ENCODE assay signal across 16 cellular contexts in genomic region chr10:17286562-17287089, GRCh38. TPM values are rescaled to one million over a fixed set of nuclear protein-coding genes. Genes with fewer than 3 reads are reported as not detected.
DNase-seq lines count a peak whose midpoint lies in the region; ATAC-seq, FAIRE-seq and TF ChIP-seq lines count a peak whose summit lies in the region.
"Had no signal": no experiment of that assay in that cellular context is flagged by ENCODE, and none has a peak within 500 bp of the region (broad histone marks: within the 10 kb centered on the region; RNA-seq: fewer than 3 reads in every experiment).

No MANE protein-coding gene starts in this region.

- H2AK5ac ChIP-seq in mesendoderm (ENCODE audit: low read length): no peak overlapping the region

- H4K8ac ChIP-seq in mesendoderm (ENCODE audit: low read depth, low read length): no peak overlapping the region

- H3K27me3 ChIP-seq in foreskin keratinocyte (peaks cover 35% of the 10 kb centered on the region), mesendoderm (ENCODE audit: insufficient read depth, low read length, poor library complexity) (no peaks in the 10 kb centered on the region)
- H3K27me3 ChIP-seq: BLaER1 treated with 17β-estradiol and CSF1 and Interleukin-3, amounts not matched to agents 10 nM and 100 nM had no signal

- TF ChIP-seq CTCF in A549 (IDR thresholded peaks at IDR 0.05): no peak
- TF ChIP-seq CTCF in foreskin keratinocyte (conservative IDR thresholded peaks at IDR 0.05): no peak

- in situ Hi-C loops in SK-MEL-5 (cut with HindIII; ENCODE audit: low pct_unique_long_range_greater_than_20kb, low sequenced_read_pairs): no loop called here

- no peak overlapping the region for H3K9ac ChIP-seq in mesendoderm (ENCODE audit: low read length)
- H3K9ac ChIP-seq: BLaER1 treated with 17β-estradiol and CSF1 and Interleukin-3, amounts not matched to agents 10 nM and 100 nM had no signal

- H3K79me2 ChIP-seq in mesendoderm (ENCODE audit: control insufficient read depth, insufficient read depth, low read length): no peaks in the 10 kb centered on the region

- no peak overlapping the region for H3K18ac ChIP-seq in mesendoderm (ENCODE audit: low read length)

- no peaks in the 10 kb centered on the region for H3K4me1 ChIP-seq in A549
- no peaks in the 10 kb centered on the region for H3K4me1 ChIP-seq in foreskin keratinocyte
- peaks cover 7% of the 10 kb centered on the region for H3K4me1 ChIP-seq in mesendoderm (ENCODE audit: control insufficient read depth, low read depth, low read length)
- H3K4me1 ChIP-seq: BLaER1 treated with 17β-estradiol and CSF1 and Interleukin-3, amounts not matched to agents 10 nM and 100 nM; HAP-1 had no signal

- peaks cover 16% of the 10 kb centered on the region for H3K9me3 ChIP-seq in A549
- H3K9me3 ChIP-seq: HAP-1 had no signal

- no peak overlapping the region for H3K4ac ChIP-seq in mesendoderm (ENCODE audit: low read depth, low read length)

- H3K79me1 ChIP-seq in mesendoderm (ENCODE audit: low read length): no peaks in the 10 kb centered on the region

- POLR2A ChIA-PET in A549 (lab: Yijun Ruan, JAX): no interaction called here

- H3K23ac ChIP-seq in mesendoderm (ENCODE audit: low read length): no peak overlapping the region

- no peak overlapping the region for H3K27ac ChIP-seq in A549
- no peak overlapping the region for H3K27ac ChIP-seq in foreskin keratinocyte
- no peak overlapping the region for H3K27ac ChIP-seq in mesendoderm (ENCODE audit: low read depth, low read length)
- H3K27ac ChIP-seq: 22Rv1; BLaER1 treated with 17β-estradiol and CSF1 and Interleukin-3, amounts not matched to agents 10 nM and 100 nM had no signal

- H3K4me2 ChIP-seq in A549 (no peak overlapping the region), mesendoderm (ENCODE audit: low read length) (no peak overlapping the region)
- H3K4me2 ChIP-seq: BLaER1 treated with 17β-estradiol and CSF1 and Interleukin-3, amounts not matched to agents 10 nM and 100 nM had no signal

- H3K4me3 ChIP-seq in A549 (no peak overlapping the region), mesendoderm (ENCODE audit: low read length) (no peak overlapping the region)
- H3K4me3 ChIP-seq: BLaER1 treated with 17β-estradiol and CSF1 and Interleukin-3, amounts not matched to agents 10 nM and 100 nM; HAP-1 had no signal

- no peaks in the 10 kb centered on the region for H3K36me3 ChIP-seq in mesendoderm (ENCODE audit: control insufficient read depth, insufficient read depth, low read length)
- H3K36me3 ChIP-seq: HAP-1 had no signal

- no peak overlapping the region for H4K5ac ChIP-seq in mesendoderm (ENCODE audit: low read length)

- no peak for FAIRE-seq in A549 (lab: Jason Lieb, UNC)
- FAIRE-seq: GM12891, H1 had no signal

- no peak for TF ChIP-seq RAD21 in A549 (conservative IDR thresholded peaks at IDR 0.05 in 1 of 2, IDR thresholded peaks at IDR 0.05 in 1 of 2)

- no peak overlapping the region for H2BK15ac ChIP-seq in mesendoderm (replicated peaks; ENCODE audit: low read depth)

- TF ChIP-seq POLR2A in A549 (IDR thresholded peaks at IDR 0.05; ENCODE audit: low read length): no peak

- WGBS in A549 (ENCODE audit: missing lambda C conversion rate): 11% methylated on average over 3 of the region's 3 CpGs
- WGBS in mesendoderm (ENCODE audit: extremely low coverage, insufficient coverage, low lambda C conversion rate): no CpG with 5 or more reads among the region's 3 CpGs

- no peak for DNase-seq in A549 (ENCODE audit: low read depth in 1 of 2, low spot score in 1 of 2)
- DNase-seq in SK-MEL-5 (ENCODE audit: low read depth, low spot score): peak; percentile 5
- DNase-seq in foreskin keratinocyte: no peak
- peak; percentile 68 for DNase-seq in mesendoderm
- no peak for DNase-seq in NCI-H1048 (lab: John Stamatoyannopoulos, UW)
- no peak for DNase-seq in Ammon's horn (ENCODE audit: low spot score)
- DNase-seq: Calu3; CD8-positive, alpha-beta T cell; DMS79 treated with DMSO at 0.1 percent for 48 hours had no signal

- no peak overlapping the region for H2BK120ac ChIP-seq in mesendoderm (ENCODE audit: low read depth, low read length)

- H2BK5ac ChIP-seq in mesendoderm (ENCODE audit: low read length): no peak overlapping the region

- ATAC-seq in A549: peak; percentile 30 to 48; a peak in 2 of 6 replicates
- peak; percentile 26 for ATAC-seq in foreskin keratinocyte
- no peak for ATAC-seq in GM19328 (IDR thresholded peaks at IDR 0.05; ENCODE audit: unreplicated experiment)
- ATAC-seq: CD8-positive, alpha-beta T cell had no signal

- no peak overlapping the region for H3K56ac ChIP-seq in mesendoderm (ENCODE audit: low read length)

- CTCF ChIA-PET in A549 (lab: Yijun Ruan, JAX): interaction anchor here (1.2 to 2.0 kb wide), 2 partner anchors 9 to 30 kb away, joined by 4 to 8 read pairs; no protein-coding TSS in a partner anchor

- TF ChIP-seq EP300 in A549 (IDR thresholded peaks at IDR 0.05): no peak

TF ChIP-seq in A549, 52 proteins besides CTCF, POLR2A, EP300 and RAD21:
- no peak for TF ChIP-seq HDAC2 (IDR thresholded peaks at IDR 0.05)
- TF ChIP-seq SMC3 (IDR thresholded peaks at IDR 0.05): no peak
- no peak for TF ChIP-seq CBX2 (IDR thresholded peaks at IDR 0.05; ENCODE audit: borderline replicate concordance, low read depth)
- no peak for TF ChIP-seq RNF2 (IDR thresholded peaks at IDR 0.05; ENCODE audit: borderline replicate concordance, low read depth)
- no peak for TF ChIP-seq ELK1 (IDR thresholded peaks at IDR 0.05; ENCODE audit: low read depth, low read length)
- TF ChIP-seq RARB (CRISPR knock-in tag; IDR thresholded peaks at IDR 0.05): no peak
- TF ChIP-seq TP53 (CRISPR knock-in tag; IDR thresholded peaks at IDR 0.05): no peak
- TF ChIP-seq ZC3H11A (IDR thresholded peaks at IDR 0.05): no peak
- no peak for TF ChIP-seq RFX5 (IDR thresholded peaks at IDR 0.05)
- TF ChIP-seq FOXS1 (CRISPR knock-in tag; IDR thresholded peaks at IDR 0.05): no peak
- no peak for TF ChIP-seq HOXA7 (CRISPR knock-in tag; IDR thresholded peaks at IDR 0.05)
- TF ChIP-seq HEYL (CRISPR knock-in tag; IDR thresholded peaks at IDR 0.05): no peak
- no peak for TF ChIP-seq EHMT2 (IDR thresholded peaks at IDR 0.05; ENCODE audit: low read depth)
- no peak for TF ChIP-seq GATA3 (IDR thresholded peaks at IDR 0.05; ENCODE audit: borderline replicate concordance)
- TF ChIP-seq ZNF302 (CRISPR knock-in tag; IDR thresholded peaks at IDR 0.05): no peak

RNA-seq across cellular contexts. Expression of gene VIM, which starts 58.6 kb away (rescaled TPM):
- polyA plus RNA-seq in A549 (2011; rRNA removed): 773 and 848 TPM in 2 replicates
- polyA plus RNA-seq in A549 (2012; cell fraction: cytosol; rRNA removed): 842 and 1,013 TPM in 2 replicates
- polyA plus RNA-seq in A549 (2012; cell fraction: nucleus; rRNA removed): 1,036 and 2,636 TPM in 2 replicates
- 830 to 987 TPM (median 875 TPM) in 3 replicates for polyA plus RNA-seq in A549 (2017; fragmentation: RNase III; extraction: RNeasy Plus Mini Kit Qiagen cat#74134 plus additional on column Dnase treatment)
- polyA minus RNA-seq in A549 (2011; rRNA and poly(A)+ RNA removed): 792 and 808 TPM in 2 replicates
- total RNA-seq in SK-MEL-5 (2014; rRNA removed; shearing (Covaris generic)): 2,222 and 2,306 TPM in 2 replicates
- 2,226 and 2,601 TPM in 2 replicates for polyA plus RNA-seq in SK-MEL-5 (2015; cell fraction: cytosol; rRNA removed)
- 999 and 1,074 TPM in 2 replicates for polyA plus RNA-seq in SK-MEL-5 (2015; cell fraction: nucleus; rRNA removed)
- total RNA-seq in foreskin keratinocyte: 1,186 and 2,083 TPM in 2 replicates
- 1,106 and 1,757 TPM in 2 replicates for polyA plus RNA-seq in foreskin keratinocyte
- 253 TPM for polyA plus RNA-seq in mesendoderm (2013, experiment 1 of 2)
- polyA plus RNA-seq in mesendoderm (2013, experiment 2 of 2): 277 TPM
- total RNA-seq: HT-29 had no signal

Comparison
In these comparisons a context has a peak if more than half of its experiments do, and no peak if none do; other contexts are left out.
1. DNase-seq: peak in SK-MEL-5 (single experiment) and mesendoderm (single experiment); none in A549 (0 of 2), foreskin keratinocyte (0 of 2), NCI-H1048 (single experiment) and Ammon's horn (single experiment).